ENCODE assay signal across 24 cellular contexts in genomic region chr21:42135386-42136040, GRCh38.
DNase-seq lines count a peak whose midpoint lies in the region; ATAC-seq, FAIRE-seq and TF ChIP-seq lines count a peak whose summit lies in the region.
"Had no signal": no experiment of that assay in that cellular context is flagged by ENCODE, and none has a peak within 500 bp of the region (broad histone marks: within the 10 kb centered on the region; RNA-seq: fewer than 3 reads in every experiment).

No MANE protein-coding gene starts in this region.

- WGBS in aorta, 2 donors = 50 to 55% methylated on average over 14 of the region's 14 CpGs

- H3K9ac ChIP-seq in kidney (ENCODE audit: low read length in 2 of 2) = no peak overlapping the region
- H3K9ac ChIP-seq: KMS-11 had no signal

- H3K36me3 ChIP-seq in kidney (ENCODE audit: control insufficient read depth in 1 of 2, insufficient read depth in 2 of 2, low read length in 2 of 2) (no peaks in the 10 kb centered on the region), aorta (ENCODE audit: control insufficient read depth in 1 of 2, insufficient read depth in 2 of 2, low read length in 1 of 2) (no peaks in the 10 kb centered on the region)

- ATAC-seq in aorta (ENCODE audit: low FRiP score) (no peak), HG03108 (IDR thresholded peaks at IDR 0.05; ENCODE audit: unreplicated experiment) (no peak)
- ATAC-seq: CD8-positive, alpha-beta T cell; GM23338; Panc1 had no signal

- H3K27me3 ChIP-seq in aorta (ENCODE audit: control insufficient read depth in 1 of 2, insufficient read depth in 2 of 2, low read length in 1 of 2) = no peaks in the 10 kb centered on the region

- DNase-seq in DMS153 (lab: John Stamatoyannopoulos, UW) (peak; percentile 13), DMS153 treated with DMSO at 0.1 percent for 48 hours (lab: John Stamatoyannopoulos, UW; ENCODE audit: unreplicated experiment) (no peak), NCI-H345 treated with DMSO at 0.1 percent for 48 hours (lab: John Stamatoyannopoulos, UW; ENCODE audit: unreplicated experiment) (peak; percentile 42), kidney (peak; percentile 48), aorta (peak; percentile 43 to 64), NCI-H187 (lab: John Stamatoyannopoulos, UW) (no peak), NCI-H226 (no peak)
- DNase-seq: CD8-positive, alpha-beta T cell; H9; HFFc6; NCI-H1048; NCI-H1436; NCI-H2029 treated with DMSO at 0.1 percent for 48 hours; NCI-H446; NCI-H524 treated with DMSO at 0.1 percent for 48 hours; SHP77 treated with DMSO at 0.1 percent for 48 hours had no signal

- intact Hi-C loops in kidney (cut with DNase I) = no loop called here
- intact Hi-C loops in aorta (cut with DNase I) = no loop called here

- H3K27ac ChIP-seq in kidney (ENCODE audit: low read depth in 2 of 2, low read length in 2 of 2) (no peak overlapping the region), aorta (ENCODE audit: low read depth in 1 of 2, low read length in 2 of 2) (no peak overlapping the region)
- H3K27ac ChIP-seq: 22Rv1, C4-2B, KMS-11, RWPE1 had no signal

- H3K9me3 ChIP-seq in kidney (ENCODE audit: control insufficient read depth in 1 of 2, low read length in 2 of 2) = no peaks in the 10 kb centered on the region
- no peaks in the 10 kb centered on the region for H3K9me3 ChIP-seq in aorta (ENCODE audit: control insufficient read depth, low read length)

- TF ChIP-seq CTCF in kidney (IDR thresholded peaks at IDR 0.05; ENCODE audit: borderline replicate concordance, extremely low read depth, insufficient read depth) = no peak

- no peak for FAIRE-seq in kidney (lab: Jason Lieb, UNC)
- FAIRE-seq: G401.6 had no signal

- H3K4me1 ChIP-seq in kidney (ENCODE audit: control insufficient read depth in 1 of 2, insufficient read depth in 1 of 2, low read depth in 1 of 2, low read length in 2 of 2) (no peaks in the 10 kb centered on the region), aorta (ENCODE audit: control insufficient read depth in 1 of 2, insufficient read depth in 2 of 2, low read length in 2 of 2) (no peaks in the 10 kb centered on the region)

- H3K4me3 ChIP-seq in kidney (ENCODE audit: low read length in 2 of 2) (no peak overlapping the region), aorta (ENCODE audit: low read length in 2 of 2) (no peak overlapping the region)
- H3K4me3 ChIP-seq: GM23338 had no signal

Comparison
In these comparisons a context has a peak if more than half of its experiments do, and no peak if none do; other contexts are left out.
1. DNase-seq: peak in DMS153 (single experiment), NCI-H345 treated with DMSO at 0.1 percent for 48 hours (single experiment), kidney (single experiment) and aorta (2 of 2); none in DMS153 treated with DMSO at 0.1 percent for 48 hours (single experiment), NCI-H187 (0 of 2) and NCI-H226 (single experiment).